9 cellular contexts compared by ENCODE assay signal in genomic region chr3:179608931-179609720, GRCh38. TPM values are rescaled to one million over a fixed set of nuclear protein-coding genes. Genes with fewer than 3 reads are reported as not detected.
DNase-seq lines count a peak whose midpoint lies in the region; ATAC-seq and TF ChIP-seq lines count a peak whose summit lies in the region.
"Had no signal": no experiment of that assay in that cellular context is flagged by ENCODE, and none has a peak within 500 bp of the region (broad histone marks: within the 10 kb centered on the region; RNA-seq: fewer than 3 reads in every experiment).

No MANE protein-coding gene starts in this region.

- no peaks in the 10 kb centered on the region for H4K20me1 ChIP-seq in Karpas-422 (ENCODE audit: insufficient read depth, low read depth, low read length)

- TF ChIP-seq POLR2A in body of pancreas (IDR thresholded peaks at IDR 0.05) = no peak
- TF ChIP-seq POLR2A in testis (IDR thresholded peaks at IDR 0.05) = no peak

- H3K79me2 ChIP-seq in Karpas-422 (ENCODE audit: low read length) = peaks cover 86% of the 10 kb centered on the region

- peak overlapping the region; percentile 98 for H3K27ac Mint-ChIP-seq in dendritic cell treated with granulocyte-macrophage colony-stimulating factor and Interleukin-4, amounts not matched to agents 40 ng/mL and 50 ng/mL, for 4 days

- peak overlapping the region; percentile 7 for H3K4me2 ChIP-seq in Karpas-422 (ENCODE audit: low read depth, low read length, poor library complexity, severe bottlenecking)

- WGBS in body of pancreas, 2 donors = 53 to 68% methylated on average over 6 of the region's 6 CpGs
- 76 to 79% methylated on average over 6 of the region's 6 CpGs for WGBS in testis, 2 donors

- H3K4me1 ChIP-seq in Karpas-422 (ENCODE audit: low read length) (peaks cover 65% of the 10 kb centered on the region), body of pancreas (peaks cover 14% of the 10 kb centered on the region), testis (no peaks in the 10 kb centered on the region), HAP-1 (peaks cover 12% of the 10 kb centered on the region)

- ATAC-seq in GM18520 (IDR thresholded peaks at IDR 0.05; ENCODE audit: unreplicated experiment) (peak; percentile 50), GM21737 (IDR thresholded peaks at IDR 0.05; ENCODE audit: unreplicated experiment) (peak; percentile 46), body of pancreas (no peak)

- TF ChIP-seq CTCF in body of pancreas (IDR thresholded peaks at IDR 0.05) (no peak), testis (IDR thresholded peaks at IDR 0.05) (no peak)

- H3K27ac ChIP-seq in Karpas-422 (ENCODE audit: low read length) (peak overlapping the region; percentile 53), body of pancreas (no peak overlapping the region), testis (no peak overlapping the region)

- H3K9me2 ChIP-seq in Karpas-422 (replicated peaks; ENCODE audit: insufficient read depth, low read length) = no peaks in the 10 kb centered on the region

- H3K9me3 Mint-ChIP-seq in dendritic cell treated with granulocyte-macrophage colony-stimulating factor and Interleukin-4, amounts not matched to agents 40 ng/mL and 50 ng/mL, for 4 days = no peaks in the 10 kb centered on the region

- peaks cover 18% of the 10 kb centered on the region; the same call in 1 of the 2 replicates for H3K36me3 ChIP-seq in Karpas-422 (ENCODE audit: insufficient read depth, low read length)
- H3K36me3 ChIP-seq in body of pancreas (replicated peaks in 1 of 2; ENCODE audit: insufficient read depth in 1 of 2, low read depth in 2 of 2) = no peaks in the 10 kb centered on the region
- H3K36me3 ChIP-seq in testis (ENCODE audit: low read depth, missing control alignments) = no peaks in the 10 kb centered on the region
- peaks cover 9% of the 10 kb centered on the region; the same call in 1 of the 2 replicates for H3K36me3 ChIP-seq in HAP-1 (replicated peaks)

- H3K27me3 ChIP-seq in Karpas-422 (ENCODE audit: low read length) (no peaks in the 10 kb centered on the region), body of pancreas (no peaks in the 10 kb centered on the region), testis (no peaks in the 10 kb centered on the region), HAP-1 (ENCODE audit: low read depth) (no peaks in the 10 kb centered on the region)

- in situ Hi-C loops in HAP-1 (cut with MboI; ENCODE audit: low sequenced_read_pairs) = no loop called here

- intact Hi-C loops in dendritic cell treated with granulocyte-macrophage colony-stimulating factor and Interleukin-4, amounts not matched to agents 40 ng/mL and 50 ng/mL, for 4 days (cut with micrococcal nuclease) = loop anchor here (5.0 kb wide), 1 partner anchor 462 kb away; the partner anchor contains the start of gene PIK3CA
- intact Hi-C loops in body of pancreas (cut with DNase I) = no loop called here
- intact Hi-C loops in testis (cut with DNase I; ENCODE audit: low total_unique reads) = no loop called here

- no peaks in the 10 kb centered on the region for H3K27me3 Mint-ChIP-seq in dendritic cell treated with granulocyte-macrophage colony-stimulating factor and Interleukin-4, amounts not matched to agents 40 ng/mL and 50 ng/mL, for 4 days

- H3K4me3 ChIP-seq in Karpas-422 (ENCODE audit: low read length) (no peak overlapping the region), body of pancreas (no peak overlapping the region), testis (no peak overlapping the region), HAP-1 (no peak overlapping the region)

- H3K9me3 ChIP-seq in Karpas-422 (ENCODE audit: low read length) (no peaks in the 10 kb centered on the region), body of pancreas (no peaks in the 10 kb centered on the region), testis (no peaks in the 10 kb centered on the region), HAP-1 (no peaks in the 10 kb centered on the region)

- peaks cover 40% of the 10 kb centered on the region for H3K4me1 Mint-ChIP-seq in dendritic cell treated with granulocyte-macrophage colony-stimulating factor and Interleukin-4, amounts not matched to agents 40 ng/mL and 50 ng/mL, for 4 days (ENCODE audit: low read depth)

- peaks cover 65% of the 10 kb centered on the region for H3K36me3 Mint-ChIP-seq in dendritic cell treated with granulocyte-macrophage colony-stimulating factor and Interleukin-4, amounts not matched to agents 40 ng/mL and 50 ng/mL, for 4 days (ENCODE audit: low read depth)

- H3K9ac ChIP-seq in Karpas-422 (ENCODE audit: low read length) = 0 out of 2 replicates have a peak overlapping the region, but pooled peaks have one; percentile 0

- DNase-seq in Karpas-422 (no peak), body of pancreas (no peak), testis (no peak), HAP-1 (ENCODE audit: low spot score in 2 of 2) (no peak), RPMI8226 (no peak)
- DNase-seq: HCEC 1CT had no signal

- peak overlapping the region; percentile 63 for H3K4me3 Mint-ChIP-seq in dendritic cell treated with granulocyte-macrophage colony-stimulating factor and Interleukin-4, amounts not matched to agents 40 ng/mL and 50 ng/mL, for 4 days

- no peak overlapping the region for H2AFZ ChIP-seq in Karpas-422 (ENCODE audit: low read length)

RNA-seq across cellular contexts. Expression of gene NDUFB5, which starts 4.5 kb away (rescaled TPM):
- 132 and 137 TPM in 2 replicates for total RNA-seq in Karpas-422 (2014; rRNA removed; shearing (Covaris generic); ENCODE audit: low replicate concordance)
- total RNA-seq in body of pancreas (10 to 100 TPM; 41.9 to 73.7 TPM), testis (10 to 100 TPM; 70.4 to 88.1 TPM)
- 138 TPM for polyA plus RNA-seq in testis (ENCODE audit: insufficient read depth, low read depth, low replicate concordance)

RNA-seq across cellular contexts. Expression of gene MRPL47, which starts 4.7 kb away (rescaled TPM):
- 37.3 and 56.1 TPM in 2 replicates for total RNA-seq in Karpas-422 (2014; rRNA removed; shearing (Covaris generic); ENCODE audit: low replicate concordance)
- total RNA-seq in body of pancreas (1 to 10 TPM; 5.3 to 8.6 TPM), testis (10 to 100 TPM; 30.0 to 36.1 TPM)
- 88.6 TPM for polyA plus RNA-seq in testis (ENCODE audit: insufficient read depth, low read depth, low replicate concordance)

RNA-seq across cellular contexts. Expression of gene USP13, which starts 43.7 kb away (rescaled TPM):
- total RNA-seq in Karpas-422 (2014; rRNA removed; shearing (Covaris generic); ENCODE audit: low replicate concordance) = 17.5 and 22.1 TPM in 2 replicates
- 1 to 10 TPM; 5.4 to 6.9 TPM for total RNA-seq in body of pancreas
- 10 to 100 TPM; 42.0 to 50.3 TPM for total RNA-seq in testis
- 17.6 TPM for polyA plus RNA-seq in testis (ENCODE audit: insufficient read depth, low read depth, low replicate concordance)

RNA-seq across cellular contexts. Expression of gene ACTL6A, which starts 46.4 kb away (rescaled TPM):
- 50.9 and 68.6 TPM in 2 replicates for total RNA-seq in Karpas-422 (2014; rRNA removed; shearing (Covaris generic); ENCODE audit: low replicate concordance)
- total RNA-seq in body of pancreas (10 to 100 TPM; 23.1 to 25.2 TPM), testis (10 to 100 TPM; 68.4 to 84.4 TPM)
- polyA plus RNA-seq in testis (ENCODE audit: insufficient read depth, low read depth, low replicate concordance) = 143 TPM
